1 cellular context compared by ENCODE assay signal in genomic region chr4:7978907-7979651, GRCh38.
TF ChIP-seq lines count a peak whose summit lies in the region.

No MANE protein-coding gene starts in this region.

TF ChIP-seq in HepG2, 621 proteins besides CTCF, POLR2A, EP300 and RAD21 (continued from another document):
- no peak for TF ChIP-seq ZBTB33 (CRISPR knock-in tag; IDR thresholded peaks at IDR 0.05)
- no peak for TF ChIP-seq ZNF639 (CRISPR knock-in tag; conservative IDR thresholded peaks at IDR 0.05)
- no peak for TF ChIP-seq MYNN (CRISPR knock-in tag; IDR thresholded peaks at IDR 0.05; ENCODE audit: low read depth)
- TF ChIP-seq CREBL2 (CRISPR knock-in tag; IDR thresholded peaks at IDR 0.05; ENCODE audit: borderline replicate concordance), result no peak
- TF ChIP-seq RELA (CRISPR knock-in tag; IDR thresholded peaks at IDR 0.05), result no peak
- TF ChIP-seq IKZF5 (CRISPR knock-in tag; IDR thresholded peaks at IDR 0.05), result no peak
- no peak for TF ChIP-seq CBX5 (CRISPR knock-in tag; IDR thresholded peaks at IDR 0.05; ENCODE audit: borderline replicate concordance)
- no peak for TF ChIP-seq NCOA5 (CRISPR knock-in tag; IDR thresholded peaks at IDR 0.05)
- no peak for TF ChIP-seq PPARG (CRISPR knock-in tag; conservative IDR thresholded peaks at IDR 0.05)
- no peak for TF ChIP-seq HNRNPLL (IDR thresholded peaks at IDR 0.05; ENCODE audit: low read depth, low read length, poor library complexity, severe bottlenecking)
- no peak for TF ChIP-seq ZBTB21 (CRISPR knock-in tag; IDR thresholded peaks at IDR 0.05)
